In genomic region chr1:181674617-181675016, GRCh38 we compare ENCODE assay signal across 2 cellular contexts.
TF ChIP-seq lines count a peak whose summit lies in the region.

No MANE protein-coding gene starts in this region.

TF ChIP-seq in HCT116, 20 proteins besides CTCF, POLR2A, EP300 and RAD21 (continued from another document):
- TF ChIP-seq ATF3 (IDR thresholded peaks at IDR 0.05) (no peak), YY1 (IDR thresholded peaks at IDR 0.05; ENCODE audit: extremely low read depth, insufficient replicate concordance, low read depth, low read length) (no peak), FOSL1 (IDR thresholded peaks at IDR 0.05; ENCODE audit: low read depth) (no peak), REST (IDR thresholded peaks at IDR 0.05; ENCODE audit: low read depth) (no peak), POLR2AphosphoS5 (IDR thresholded peaks at IDR 0.05; ENCODE audit: low read depth, low read length) (no peak), MAX (IDR thresholded peaks at IDR 0.05) (no peak)
TF ChIP-seq in HCT116: peak in this region for 0.

TF ChIP-seq in SK-N-SH, 30 proteins besides CTCF, POLR2A, EP300 and RAD21 (continued from another document):
- TF ChIP-seq PBX3 (IDR thresholded peaks at IDR 0.05) (no peak), SMC3 (IDR thresholded peaks at IDR 0.05; ENCODE audit: low read depth, low read length) (no peak), YY1 (IDR thresholded peaks at IDR 0.05; ENCODE audit: low read depth) (no peak), MAX (IDR thresholded peaks at IDR 0.05; ENCODE audit: low read depth) (no peak), MEF2A (IDR thresholded peaks at IDR 0.05; ENCODE audit: borderline replicate concordance, low read depth) (no peak), POLR2AphosphoS5 (IDR thresholded peaks at IDR 0.05; ENCODE audit: low read depth, low read length) (no peak), JUND (IDR thresholded peaks at IDR 0.05) (no peak), REST (IDR thresholded peaks at IDR 0.05; ENCODE audit: low read depth, low read length) (no peak)
